ENCODE assay signal across 39 cellular contexts in the genomic region with DNA sequence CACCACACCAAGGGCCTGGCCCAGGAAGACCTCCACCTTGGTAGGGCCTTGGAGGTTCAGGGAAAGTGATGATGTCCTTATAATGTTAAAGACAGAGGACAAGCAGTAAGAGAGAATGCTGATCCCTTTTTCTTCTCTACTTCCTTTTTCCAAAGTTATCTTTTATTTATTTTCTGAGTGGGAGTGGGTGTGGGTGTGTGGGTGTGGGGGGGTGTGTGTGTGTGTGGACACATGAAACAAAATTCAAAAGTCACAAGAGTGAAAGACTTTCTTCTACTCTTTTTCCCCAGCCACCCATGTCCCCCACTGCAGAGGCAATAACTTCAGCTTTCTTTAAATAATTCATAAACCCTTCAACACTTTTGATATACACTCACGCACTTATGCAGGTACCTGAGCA.
"Had no signal": no experiment of that assay in that cellular context is flagged by ENCODE, and none has a peak within 500 bp of the region (broad histone marks: within the 10 kb centered on the region; RNA-seq: fewer than 3 reads in every experiment).

No MANE protein-coding gene starts in this region.

- H3K36me3 Mint-ChIP-seq: activated naive CD4-positive, alpha-beta T cell treated with anti-CD3 and anti-CD28 coated beads, Interleukin-2, amount 10 ng/mL, durations not matched to agents 7 days and 5 days; activated naive CD4-positive, alpha-beta T cell treated with anti-CD3 and anti-CD28 coated beads, Interleukin-2, amount 50 U/mL, for 24 hours; activated naive CD4-positive, alpha-beta T cell treated with anti-CD3 and anti-CD28 coated beads, Interleukin-2, amount 50 U/mL, for 72 hours; activated naive CD8-positive, alpha-beta T cell; activated naive CD8-positive, alpha-beta T cell treated with anti-CD3 and anti-CD28 coated beads for 36 hours; activated naive CD8-positive, alpha-beta T cell treated with anti-CD3 and anti-CD28 coated beads, Interleukin-2, amount 10 ng/mL, durations not matched to agents 7 days and 5 days; brain had no signal

- H3K4me3 Mint-ChIP-seq: activated naive CD4-positive, alpha-beta T cell treated with anti-CD3 and anti-CD28 coated beads for 36 hours; activated naive CD4-positive, alpha-beta T cell treated with anti-CD3 and anti-CD28 coated beads, Interleukin-2, amount 10 ng/mL, durations not matched to agents 7 days and 5 days; activated naive CD4-positive, alpha-beta T cell treated with anti-CD3 and anti-CD28 coated beads, Interleukin-2, amount 50 U/mL, for 24 hours; activated naive CD8-positive, alpha-beta T cell; activated naive CD8-positive, alpha-beta T cell treated with anti-CD3 and anti-CD28 coated beads for 36 hours; activated naive CD8-positive, alpha-beta T cell treated with anti-CD3 and anti-CD28 coated beads, Interleukin-2, amount 10 ng/mL, durations not matched to agents 7 days and 5 days; activated naive CD8-positive, alpha-beta T cell treated with anti-CD3 and anti-CD28 coated beads, Interleukin-2, amount 50 U/mL, for 24 hours; activated T-cell treated with anti-CD3 and anti-CD28 coated beads, Interleukin-2, amount 50 U/mL, for 24 hours; activated T-cell treated with anti-CD3 and anti-CD28 coated beads, Interleukin-2, amount 50 U/mL, for 4 hours; activated T-cell treated with anti-CD3 and anti-CD28 coated beads, Interleukin-2, amount 50 U/mL, for 72 hours; activated T-helper 1 cell treated with anti-CD3 and anti-CD28 coated beads, Interleukin-12 subunit alpha, Interleukin-12 subunit beta, Interleukin-2, Interleukin-4 antibody, amounts not matched to agents 30 ng/mL and 10 ng/mL and 1 ng/mL, durations not matched to agents 14 hours and 24 hours and 36 hours; activated T-helper 17 cell treated with anti-CD3 and anti-CD28 coated beads, Interleukin-2, amount 50 U/mL, for 72 hours; brain; central memory CD8-positive, alpha-beta T cell had no signal

- H3K27me3 ChIP-seq: adrenal gland, ascending aorta, body of pancreas, brain microvascular endothelial cell, breast epithelium, cardiac muscle cell had no signal

- H3K27me3 Mint-ChIP-seq: activated naive CD8-positive, alpha-beta T cell treated with anti-CD3 and anti-CD28 coated beads for 36 hours had no signal

- H3K9me3 ChIP-seq: adrenal gland, ascending aorta, body of pancreas, breast epithelium had no signal

- H3K27ac Mint-ChIP-seq: activated naive CD4-positive, alpha-beta T cell treated with anti-CD3 and anti-CD28 coated beads for 36 hours; activated naive CD4-positive, alpha-beta T cell treated with anti-CD3 and anti-CD28 coated beads, Interleukin-2, amount 10 ng/mL, durations not matched to agents 7 days and 5 days; activated naive CD4-positive, alpha-beta T cell treated with anti-CD3 and anti-CD28 coated beads, Interleukin-2, amount 50 U/mL, for 24 hours; activated naive CD4-positive, alpha-beta T cell treated with anti-CD3 and anti-CD28 coated beads, Interleukin-2, amount 50 U/mL, for 72 hours; activated naive CD8-positive, alpha-beta T cell; activated naive CD8-positive, alpha-beta T cell treated with anti-CD3 and anti-CD28 coated beads for 36 hours; activated naive CD8-positive, alpha-beta T cell treated with anti-CD3 and anti-CD28 coated beads, Interleukin-2, amount 10 ng/mL, durations not matched to agents 7 days and 5 days; activated naive CD8-positive, alpha-beta T cell treated with anti-CD3 and anti-CD28 coated beads, Interleukin-2, amount 50 U/mL, for 24 hours; activated T-cell treated with anti-CD3 and anti-CD28 coated beads, Interleukin-2, amount 50 U/mL, for 24 hours; activated T-cell treated with anti-CD3 and anti-CD28 coated beads, Interleukin-2, amount 50 U/mL, for 72 hours; activated T-helper 1 cell treated with anti-CD3 and anti-CD28 coated beads, Interleukin-12 subunit alpha, Interleukin-12 subunit beta, Interleukin-2, Interleukin-4 antibody, amounts not matched to agents 30 ng/mL and 10 ng/mL and 1 ng/mL, durations not matched to agents 14 hours and 24 hours and 36 hours; activated T-helper 17 cell treated with anti-CD3 and anti-CD28 coated beads, Interleukin-2, amount 50 U/mL, for 72 hours; activated T-helper 2 cell treated with anti-CD3 and anti-CD28 coated beads, Interferon-gamma antibody, Interleukin-2, Interleukin-4, amounts not matched to agents 10 μg/mL and 5 μg/mL and 100 μg/mL, durations not matched to agents 14 hours and 24 hours and 36 hours; brain had no signal

- DNase-seq: activated effector memory CD4-positive, alpha-beta T cell treated with anti-CD3 and anti-CD28 coated beads, Interleukin-2, amount 50 U/mL, for 16 hours; activated effector memory CD4-positive, alpha-beta T cell treated with Interleukin-2 at 50 U/mL for 16 hours; activated gamma-delta T cell; activated gamma-delta T cell treated with Interleukin-2 at 50 U/mL for 16 hours; activated naive CD4-positive, alpha-beta T cell; activated naive CD4-positive, alpha-beta T cell treated with anti-CD3 and anti-CD28 coated beads for 36 hours; activated naive CD4-positive, alpha-beta T cell treated with anti-CD3 and anti-CD28 coated beads, Interleukin-2, amount 10 ng/mL, durations not matched to agents 7 days and 5 days; activated naive CD4-positive, alpha-beta T cell treated with anti-CD3 and anti-CD28 coated beads, Interleukin-2, amount 50 U/mL, for 16 hours; activated naive CD4-positive, alpha-beta T cell treated with Interleukin-2 at 50 U/mL for 16 hours; activated naive CD8-positive, alpha-beta T cell treated with anti-CD3 and anti-CD28 coated beads for 36 hours; activated naive CD8-positive, alpha-beta T cell treated with anti-CD3 and anti-CD28 coated beads, Interleukin-2, amount 10 ng/mL, durations not matched to agents 7 days and 5 days; activated naive CD8-positive, alpha-beta T cell treated with anti-CD3 and anti-CD28 coated beads, Interleukin-2, amount 50 U/mL, for 24 hours; activated T-cell treated with anti-CD3 and anti-CD28 coated beads, Interleukin-2, amount 50 U/mL, for 1 hour; activated T-cell treated with anti-CD3 and anti-CD28 coated beads, Interleukin-2, amount 50 U/mL, for 24 hours; activated T-cell treated with anti-CD3 and anti-CD28 coated beads, Interleukin-2, amount 50 U/mL, for 4 hours; activated T-cell treated with anti-CD3 and anti-CD28 coated beads, Interleukin-2, amount 50 U/mL, for 48 hours; activated T-cell treated with anti-CD3 and anti-CD28 coated beads, Interleukin-2, amount 50 U/mL, for 72 hours; adrenal gland; amniotic stem cell; amygdala; anterior cingulate cortex; aorta; body of pancreas; brain microvascular endothelial cell; central memory CD4-positive, alpha-beta T cell; cerebellar nuclear complex had no signal

- H3K4me3 ChIP-seq: adrenal gland, ascending aorta, body of pancreas, breast epithelium, cardiac muscle cell had no signal

- H3K9me3 Mint-ChIP-seq: activated naive CD4-positive, alpha-beta T cell treated with anti-CD3 and anti-CD28 coated beads for 36 hours; activated naive CD4-positive, alpha-beta T cell treated with anti-CD3 and anti-CD28 coated beads, Interleukin-2, amount 10 ng/mL, durations not matched to agents 7 days and 5 days; activated naive CD4-positive, alpha-beta T cell treated with anti-CD3 and anti-CD28 coated beads, Interleukin-2, amount 50 U/mL, for 24 hours; activated naive CD4-positive, alpha-beta T cell treated with anti-CD3 and anti-CD28 coated beads, Interleukin-2, amount 50 U/mL, for 72 hours; activated naive CD8-positive, alpha-beta T cell treated with anti-CD3 and anti-CD28 coated beads for 36 hours; activated naive CD8-positive, alpha-beta T cell treated with anti-CD3 and anti-CD28 coated beads, Interleukin-2, amount 10 ng/mL, durations not matched to agents 7 days and 5 days; activated naive CD8-positive, alpha-beta T cell treated with anti-CD3 and anti-CD28 coated beads, Interleukin-2, amount 50 U/mL, for 24 hours; activated T-cell treated with anti-CD3 and anti-CD28 coated beads, Interleukin-2, amount 50 U/mL, for 24 hours; activated T-cell treated with anti-CD3 and anti-CD28 coated beads, Interleukin-2, amount 50 U/mL, for 4 hours; activated T-cell treated with anti-CD3 and anti-CD28 coated beads, Interleukin-2, amount 50 U/mL, for 72 hours; activated T-helper 1 cell treated with anti-CD3 and anti-CD28 coated beads, Interleukin-12 subunit alpha, Interleukin-12 subunit beta, Interleukin-2, Interleukin-4 antibody, amounts not matched to agents 30 ng/mL and 10 ng/mL and 1 ng/mL, durations not matched to agents 14 hours and 24 hours and 36 hours; activated T-helper 17 cell treated with anti-CD3 and anti-CD28 coated beads, Interleukin-2, amount 50 U/mL, for 72 hours; activated T-helper 2 cell treated with anti-CD3 and anti-CD28 coated beads, Interferon-gamma antibody, Interleukin-2, Interleukin-4, amounts not matched to agents 10 μg/mL and 5 μg/mL and 100 μg/mL, durations not matched to agents 14 hours and 24 hours and 36 hours; central memory CD8-positive, alpha-beta T cell had no signal

- H3K4me1 Mint-ChIP-seq: activated naive CD4-positive, alpha-beta T cell treated with anti-CD3 and anti-CD28 coated beads, Interleukin-2, amount 10 ng/mL, durations not matched to agents 7 days and 5 days; activated naive CD4-positive, alpha-beta T cell treated with anti-CD3 and anti-CD28 coated beads, Interleukin-2, amount 50 U/mL, for 24 hours; activated naive CD8-positive, alpha-beta T cell treated with anti-CD3 and anti-CD28 coated beads for 36 hours; activated naive CD8-positive, alpha-beta T cell treated with anti-CD3 and anti-CD28 coated beads, Interleukin-2, amount 10 ng/mL, durations not matched to agents 7 days and 5 days; activated naive CD8-positive, alpha-beta T cell treated with anti-CD3 and anti-CD28 coated beads, Interleukin-2, amount 50 U/mL, for 24 hours; activated T-helper 17 cell treated with anti-CD3 and anti-CD28 coated beads, Interleukin-2, amount 50 U/mL, for 72 hours; central memory CD8-positive, alpha-beta T cell had no signal

- H3K27ac ChIP-seq: ascending aorta, body of pancreas, brain microvascular endothelial cell, breast epithelium, cardiac muscle cell had no signal

- ATAC-seq: activated naive CD4-positive, alpha-beta T cell treated with anti-CD3 and anti-CD28 coated beads, Interleukin-2, amount 50 U/mL, for 72 hours; activated naive CD8-positive, alpha-beta T cell treated with anti-CD3 and anti-CD28 coated beads, Interleukin-2, amount 50 U/mL, for 24 hours; activated T-cell treated with anti-CD3 and anti-CD28 coated beads, Interleukin-2, amount 50 U/mL, for 4 hours; activated T-cell treated with anti-CD3 and anti-CD28 coated beads, Interleukin-2, amount 50 U/mL, for 72 hours; activated T-helper 17 cell treated with anti-CD3 and anti-CD28 coated beads, Interleukin-2, amount 50 U/mL, for 72 hours; body of pancreas had no signal

- H3K4me1 ChIP-seq: ascending aorta, body of pancreas, breast epithelium had no signal

- FAIRE-seq: astrocyte, bronchial epithelial cell had no signal

- H3K36me3 ChIP-seq: adrenal gland, ascending aorta, brain microvascular endothelial cell, breast epithelium, cardiac muscle cell had no signal
